In the genomic region with DNA sequence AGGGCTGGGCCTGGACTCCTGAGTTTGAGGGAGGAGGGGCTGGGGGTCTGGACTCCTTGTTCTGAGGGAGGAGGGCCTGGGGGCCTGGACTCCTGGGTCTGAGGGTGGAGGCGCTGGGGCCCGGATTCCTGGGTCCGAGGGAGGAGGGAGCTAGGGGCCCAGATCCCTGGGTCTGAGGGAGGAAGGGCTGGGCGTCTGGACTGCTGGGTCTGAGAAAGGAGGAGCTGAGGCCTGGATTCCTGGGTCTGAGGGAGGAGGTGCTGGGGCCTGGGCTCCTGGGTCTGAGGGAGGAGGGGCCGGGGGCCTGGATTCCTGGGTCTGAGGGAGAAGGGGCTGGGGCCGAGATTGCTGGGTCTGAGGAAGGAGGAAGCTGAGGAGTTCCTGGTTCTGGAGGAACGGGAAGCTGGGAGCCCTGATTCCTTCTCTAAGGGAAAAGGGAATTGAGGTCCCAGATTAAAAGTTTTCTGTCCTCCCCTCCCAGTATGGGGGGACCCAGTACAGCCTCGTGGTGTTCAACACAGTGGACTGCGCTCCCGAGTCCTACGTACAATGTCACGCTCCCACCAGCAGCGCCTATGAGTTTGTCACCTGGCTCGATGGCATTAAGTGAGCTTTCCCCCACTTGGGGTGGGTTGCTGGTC, we compare ENCODE assay signal across 8 cellular contexts. TPM values are rescaled to one million over a fixed set of nuclear protein-coding genes. Genes with fewer than 3 reads are reported as not detected.
DNase-seq lines count a peak whose midpoint lies in the region; ATAC-seq and TF ChIP-seq lines count a peak whose summit lies in the region.

No MANE protein-coding gene starts in this region.

- no peak overlapping the region for H2AFZ ChIP-seq in neural progenitor cell (replicated peaks)

- H3K27me3 ChIP-seq in CD8-positive, alpha-beta T cell (ENCODE audit: insufficient read depth, low read length) = no peaks in the 10 kb centered on the region
- no peaks in the 10 kb centered on the region for H3K27me3 ChIP-seq in ectodermal cell (ENCODE audit: control insufficient read depth, insufficient read depth, low read length, poor library complexity, severe bottlenecking)
- no peaks in the 10 kb centered on the region for H3K27me3 ChIP-seq in neural progenitor cell

- peaks cover 17% of the 10 kb centered on the region for H4K20me1 ChIP-seq in neural progenitor cell (ENCODE audit: low read depth)

- ATAC-seq in CD8-positive, alpha-beta T cell = no peak
- ATAC-seq in HG02588 (IDR thresholded peaks at IDR 0.05; ENCODE audit: unreplicated experiment) = no peak

- peaks cover 13% of the 10 kb centered on the region for H3K4me1 ChIP-seq in CD8-positive, alpha-beta T cell (ENCODE audit: insufficient read depth, low read length)
- H3K4me1 ChIP-seq in ectodermal cell (ENCODE audit: control insufficient read depth, insufficient read depth, low read length) (peaks cover 6% of the 10 kb centered on the region), neural progenitor cell (peaks cover 14% of the 10 kb centered on the region)

- H3K36me3 Mint-ChIP-seq in CD8-positive, alpha-beta T cell = peaks cover 24% of the 10 kb centered on the region
- peaks cover 16% of the 10 kb centered on the region for H3K36me3 Mint-ChIP-seq in neural progenitor cell

- H3K36me3 ChIP-seq in CD8-positive, alpha-beta T cell (ENCODE audit: insufficient read depth, low read length) = no peaks in the 10 kb centered on the region
- H3K36me3 ChIP-seq in ectodermal cell (ENCODE audit: control insufficient read depth, insufficient read depth, low read length) (peaks cover 13% of the 10 kb centered on the region), neural progenitor cell (no peaks in the 10 kb centered on the region)

- peaks cover 51% of the 10 kb centered on the region for H3K79me2 ChIP-seq in neural progenitor cell (ENCODE audit: low read depth)

- DNase-seq in CD8-positive, alpha-beta T cell = no peak
- DNase-seq in NCI-H226 = peak; percentile 4
- DNase-seq in neural progenitor cell (ENCODE audit: low spot score) = peak; percentile 41
- DNase-seq in dedifferentiated amniotic fluid mesenchymal stem cell (ENCODE audit: extremely low spot score) = no peak
- no peak for DNase-seq in DMS153 (lab: John Stamatoyannopoulos, UW)
- no peak for DNase-seq in NCI-H748 treated with DMSO at 0.1 percent for 48 hours (lab: John Stamatoyannopoulos, UW)

- H3F3A ChIP-seq in neural progenitor cell (ENCODE audit: low read depth) = peaks cover 26% of the 10 kb centered on the region

- peak overlapping the region; percentile 92 for H3K9ac ChIP-seq in neural progenitor cell

- H3K9me3 ChIP-seq in CD8-positive, alpha-beta T cell (ENCODE audit: low read length) = no peaks in the 10 kb centered on the region
- H3K9me3 ChIP-seq in ectodermal cell (ENCODE audit: control insufficient read depth, low read length) (no peaks in the 10 kb centered on the region), neural progenitor cell (ENCODE audit: low read depth) (no peaks in the 10 kb centered on the region)

- TF ChIP-seq CTCF in CD8-positive, alpha-beta T cell (IDR thresholded peaks at IDR 0.05) = no peak
- no peak for TF ChIP-seq CTCF in neural progenitor cell (IDR thresholded peaks at IDR 0.05)

- H3K27ac ChIP-seq in CD8-positive, alpha-beta T cell (ENCODE audit: low read depth, low read length) = peak overlapping the region; percentile 95
- H3K27ac ChIP-seq in ectodermal cell (ENCODE audit: insufficient read depth, low read depth, low read length, poor library complexity, severe bottlenecking) (peak overlapping the region; percentile 5), neural progenitor cell (no peak overlapping the region)

- POLR2A ChIA-PET in CD8-positive, alpha-beta T cell (lab: Charles Lee) = interaction anchor here (2.2 kb wide), 1 partner anchor 32 kb away, joined by 13 read pairs; the partner anchor contains the start of gene PTOV1

- H3K9me3 Mint-ChIP-seq in CD8-positive, alpha-beta T cell = no peaks in the 10 kb centered on the region
- H3K9me3 Mint-ChIP-seq in neural progenitor cell = no peaks in the 10 kb centered on the region

- H3K27me3 Mint-ChIP-seq in CD8-positive, alpha-beta T cell (ENCODE audit: low read depth) = no peaks in the 10 kb centered on the region
- H3K27me3 Mint-ChIP-seq in neural progenitor cell (ENCODE audit: insufficient read depth, low read depth) = peaks cover 15% of the 10 kb centered on the region

- H3K4me3 Mint-ChIP-seq in CD8-positive, alpha-beta T cell = peak overlapping the region; percentile 99
- peak overlapping the region; percentile 99 for H3K4me3 Mint-ChIP-seq in neural progenitor cell

- peak overlapping the region; percentile 74 for H3K4me2 ChIP-seq in neural progenitor cell

- H3K4me3 ChIP-seq in CD8-positive, alpha-beta T cell (ENCODE audit: low read depth, low read length) = peak overlapping the region; percentile 85
- peak overlapping the region; percentile 99 for H3K4me3 ChIP-seq in ectodermal cell (ENCODE audit: insufficient read depth, low read depth, low read length)
- H3K4me3 ChIP-seq in neural progenitor cell = peak overlapping the region; percentile 91

- intact Hi-C loops in CD8-positive, alpha-beta T cell (cut with DNase I, micrococcal nuclease) = loop anchor here (1.0 to 10.0 kb wide), 10 partner anchors 31 to 1182 kb away; partner anchors contain the start of genes ATF5 (in 2 of the 2), NUP62 (in 2 of the 2), PRR12 (in 2 of the 2) and AKT1S1 (in 1 of the 2)

- peak overlapping the region; percentile 100 for H3K27ac Mint-ChIP-seq in CD8-positive, alpha-beta T cell
- peak overlapping the region; percentile 78 for H3K27ac Mint-ChIP-seq in neural progenitor cell

- peaks cover 26% of the 10 kb centered on the region for H3K4me1 Mint-ChIP-seq in CD8-positive, alpha-beta T cell (ENCODE audit: low read depth)
- H3K4me1 Mint-ChIP-seq in neural progenitor cell = peaks cover 33% of the 10 kb centered on the region

- 46 to 49% methylated on average over 14 of the region's 14 CpGs for WGBS in ectodermal cell, 2 experiments

- CTCF ChIA-PET in CD8-positive, alpha-beta T cell (lab: Charles Lee) = interaction anchor here (1.3 to 1.7 kb wide), 2 partner anchors 32 to 101 kb away, joined by 4 to 6 read pairs; partner anchors contain the start of gene PTOV1

RNA-seq across cellular contexts. Expression of gene MED25, which starts 0.7 kb away (rescaled TPM):
- total RNA-seq in CD8-positive, alpha-beta T cell = 10 to 100 TPM; 41.9 to 42.1 TPM
- polyA plus RNA-seq in ectodermal cell (2013, experiment 1 of 4) = 96.9 TPM
- polyA plus RNA-seq in ectodermal cell (2013, experiment 2 of 4) = 94.0 TPM
- 85.4 TPM for polyA plus RNA-seq in ectodermal cell (2013, experiment 3 of 4)
- polyA plus RNA-seq in ectodermal cell (2013, experiment 4 of 4) = 89.4 TPM
- 44.9 and 54.1 TPM in 2 replicates for total RNA-seq in neural progenitor cell (ENCODE audit: low replicate concordance)

RNA-seq across cellular contexts. Expression of gene FUZ, which starts 5.7 kb away (rescaled TPM):
- total RNA-seq in CD8-positive, alpha-beta T cell = 10 to 100 TPM; 10.8 to 11.4 TPM
- polyA plus RNA-seq in ectodermal cell (2013, experiment 1 of 4) = 37.0 TPM
- 29.2 TPM for polyA plus RNA-seq in ectodermal cell (2013, experiment 2 of 4)
- polyA plus RNA-seq in ectodermal cell (2013, experiment 3 of 4) = 30.9 TPM
- polyA plus RNA-seq in ectodermal cell (2013, experiment 4 of 4) = 30.2 TPM
- 24.6 and 37.8 TPM in 2 replicates for total RNA-seq in neural progenitor cell (ENCODE audit: low replicate concordance)

RNA-seq across cellular contexts. Expression of gene PTOV1, which starts 32.1 kb away (rescaled TPM):
- 100 to 1,000 TPM; 112 to 116 TPM for total RNA-seq in CD8-positive, alpha-beta T cell
- polyA plus RNA-seq in ectodermal cell (2013, experiment 1 of 4) = 404 TPM
- 396 TPM for polyA plus RNA-seq in ectodermal cell (2013, experiment 2 of 4)
- 337 TPM for polyA plus RNA-seq in ectodermal cell (2013, experiment 3 of 4)
- 359 TPM for polyA plus RNA-seq in ectodermal cell (2013, experiment 4 of 4)
- 63.5 and 218 TPM in 2 replicates for total RNA-seq in neural progenitor cell (ENCODE audit: low replicate concordance)

RNA-seq across cellular contexts. Expression of gene PNKP, which starts 48.6 kb away (rescaled TPM):
- 100 to 1,000 TPM in 1 of 2 experiments, 10 to 100 TPM in 1; 98.9 to 114 TPM for total RNA-seq in CD8-positive, alpha-beta T cell
- polyA plus RNA-seq in ectodermal cell (2013, experiment 1 of 4) = 90.3 TPM
- polyA plus RNA-seq in ectodermal cell (2013, experiment 2 of 4) = 80.0 TPM
- 69.7 TPM for polyA plus RNA-seq in ectodermal cell (2013, experiment 3 of 4)
- polyA plus RNA-seq in ectodermal cell (2013, experiment 4 of 4) = 72.5 TPM
- total RNA-seq in neural progenitor cell (ENCODE audit: low replicate concordance) = 41.1 and 72.4 TPM in 2 replicates

RNA-seq across cellular contexts. Expression of gene AP2A1, which starts 52.0 kb away (rescaled TPM):
- 10 to 100 TPM; 26.9 to 30.2 TPM for total RNA-seq in CD8-positive, alpha-beta T cell
- polyA plus RNA-seq in ectodermal cell (2013, experiment 1 of 4) = 136 TPM
- 137 TPM for polyA plus RNA-seq in ectodermal cell (2013, experiment 2 of 4)
- 101 TPM for polyA plus RNA-seq in ectodermal cell (2013, experiment 3 of 4)
- 105 TPM for polyA plus RNA-seq in ectodermal cell (2013, experiment 4 of 4)
- total RNA-seq in neural progenitor cell (ENCODE audit: low replicate concordance) = 61.6 and 137 TPM in 2 replicates

Comparison
In these comparisons a context has a peak if more than half of its experiments do, and no peak if none do; other contexts are left out.
1. DNase-seq: peak in NCI-H226 (single experiment) and neural progenitor cell (single experiment); none in CD8-positive, alpha-beta T cell (0 of 7), dedifferentiated amniotic fluid mesenchymal stem cell (single experiment), DMS153 (single experiment) and NCI-H748 treated with DMSO at 0.1 percent for 48 hours (single experiment).
2. Peak in every context shown above with its lines, with median percentiles within 50 percentile points of each other: H3K4me3 ChIP-seq.